Comparison of ENCODE assay signal across 28 cellular contexts in the genomic region with DNA sequence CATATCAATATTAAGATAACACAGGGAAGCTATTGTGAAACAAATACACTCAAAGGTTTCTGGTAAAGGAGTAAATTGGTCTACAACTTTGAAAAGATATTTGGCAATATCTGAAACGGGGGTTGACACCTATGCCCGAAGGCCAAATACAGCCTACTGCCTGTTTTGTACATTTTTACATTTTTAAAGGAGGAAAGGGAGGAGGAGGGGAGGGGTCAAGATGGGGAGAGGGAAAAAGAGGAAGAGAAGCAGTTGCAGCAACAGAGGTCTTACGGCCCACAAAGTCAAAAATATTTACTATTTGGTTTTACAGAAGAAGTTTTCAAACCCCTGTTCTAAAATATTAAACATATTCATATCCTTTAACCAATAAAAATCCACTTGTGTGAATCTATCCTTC.
DNase-seq lines count a peak whose midpoint lies in the region; ATAC-seq and TF ChIP-seq lines count a peak whose summit lies in the region.
"Had no signal": no experiment of that assay in that cellular context is flagged by ENCODE, and none has a peak within 500 bp of the region (broad histone marks: within the 10 kb centered on the region; RNA-seq: fewer than 3 reads in every experiment).

No MANE protein-coding gene starts in this region.

- no peak overlapping the region for H3K4me3 ChIP-seq in IMR-90 (ENCODE audit: insufficient read depth, low read depth, low read length)
- H3K4me3 ChIP-seq: GM12878 had no signal

- CTCF ChIA-PET in IMR-90 (lab: Yijun Ruan, JAX), result no interaction called here

- POLR2A ChIA-PET in IMR-90 (lab: Charles Lee; ENCODE audit: unreplicated experiment), result no interaction called here

- no peaks in the 10 kb centered on the region for H3K27me3 ChIP-seq in IMR-90 (ENCODE audit: control insufficient read depth, insufficient read depth, low read length)

- H3K9me3 ChIP-seq in IMR-90 (ENCODE audit: control insufficient read depth, insufficient read depth, low read length), result no peaks in the 10 kb centered on the region
- H3K9me3 ChIP-seq: Caco-2 had no signal

- peak overlapping the region; percentile 35; the same call in 1 of the 2 replicates for H3K18ac ChIP-seq in IMR-90 (ENCODE audit: low read depth, low read length)

- intact Hi-C loops in IMR-90 (cut with micrococcal nuclease), result no loop called here
- intact Hi-C loops in cardiac septum (cut with DNase I), result no loop called here

- WGBS in IMR-90 (ENCODE audit: extremely low coverage in 2 of 2, insufficient read length in 1 of 2), 2 experiments, result no CpG with 5 or more reads among the region's 3 CpGs

- H4K20me1 ChIP-seq in IMR-90 (ENCODE audit: insufficient read depth, low read length), result no peaks in the 10 kb centered on the region

- no peak for TF ChIP-seq POLR2A in IMR-90 (IDR thresholded peaks at IDR 0.05; ENCODE audit: low read depth, low read length)

- no peak overlapping the region for H2AK9ac ChIP-seq in IMR-90 (replicated peaks; ENCODE audit: low read depth, low read length, poor library complexity)

- in situ Hi-C loops in IMR-90 (cut with MboI; ENCODE audit: low sequenced_read_pairs), result no loop called here

- no peak for TF ChIP-seq CTCF in IMR-90 (conservative IDR thresholded peaks at IDR 0.05; ENCODE audit: low read depth, low read length)

- peaks cover 14 to 50% of the 10 kb centered on the region in 2 experiments; a peak in 3 of 4 replicates for H3K79me1 ChIP-seq in IMR-90 (ENCODE audit: low read depth in 1 of 2, low read length in 2 of 2)

- H2BK120ac ChIP-seq in IMR-90 (ENCODE audit: low read depth, low read length), result peak overlapping the region; percentile 91

- DNase-seq in AML-193 (lab: John Stamatoyannopoulos, UW), result peak; percentile 83
- no peak for DNase-seq in IMR-90
- DNase-seq in NOMO-1 treated with DMSO at 0.1 percent for 48 hours (lab: John Stamatoyannopoulos, UW; ENCODE audit: unreplicated experiment), result peak; percentile 53
- peak; percentile 78 for DNase-seq in SKM-1 treated with dmso at 0.1 percent for 144 hours (lab: John Stamatoyannopoulos, UW; ENCODE audit: unreplicated experiment)
- DNase-seq in mucosa of gallbladder (ENCODE audit: low spot score), result no peak
- no peak for DNase-seq in cardiac septum (ENCODE audit: low spot score)
- no peak for DNase-seq in activated T-cell treated with anti-CD3 and anti-CD28 coated beads, Interleukin-2, amount 50 U/mL, for 48 hours
- DNase-seq: Caco-2; CD8-positive, alpha-beta T cell; DMS79; EL; GDM1; HCEC 1CT; Kasumi-1; NCI-H1092; NCI-H1417 treated with DMSO at 0.1 percent for 48 hours; NCI-H187; NCI-H2081 treated with DMSO at 0.1 percent for 48 hours; NCI-H2171; NCI-H226; NCI-H510A; NCI-H69; Right ventricle myocardium superior; RPMI8226; T-cell had no signal

- no peak for ATAC-seq in IMR-90 (ENCODE audit: low read depth)
- no peak for ATAC-seq in HG03432 (IDR thresholded peaks at IDR 0.05; ENCODE audit: unreplicated experiment)
- ATAC-seq: CD8-positive, alpha-beta T cell; GM12878; T-cell had no signal

- H3K14ac ChIP-seq in IMR-90 (replicated peaks; ENCODE audit: low read depth, low read length), result peak overlapping the region; percentile 68; the same call in 1 of the 2 replicates

- no peak overlapping the region for H3K56ac ChIP-seq in IMR-90 (ENCODE audit: extremely low read depth, insufficient read depth, low read length)

- peaks cover 15% of the 10 kb centered on the region for H3K9me1 ChIP-seq in IMR-90 (ENCODE audit: insufficient read depth, low read length)

- no TSS peak for BruUV-seq in IMR-90 (replicated peaks; lab: Mats Ljungman, UMichigan)

- no peak overlapping the region for H3K4me2 ChIP-seq in IMR-90 (ENCODE audit: low read depth, low read length)

- H4K8ac ChIP-seq in IMR-90 (ENCODE audit: low read depth in 2 of 2, low read length in 2 of 2), result peak overlapping the region; percentile 66 to 88; a peak in 3 of 4 replicates

- dilution Hi-C loops in IMR-90 (cut with HindIII; ENCODE audit: low sequenced_read_pairs, unreplicated experiment), result no loop called here

- no peak overlapping the region for H3K9ac ChIP-seq in IMR-90 (ENCODE audit: low read depth, low read length)

- no peak overlapping the region for H2AFZ ChIP-seq in IMR-90 (replicated peaks; ENCODE audit: low read length, poor library complexity)

- H3K36me3 ChIP-seq in IMR-90 (ENCODE audit: control insufficient read depth, insufficient read depth, low read length), result no peaks in the 10 kb centered on the region

- H3K4me1 ChIP-seq in IMR-90 (ENCODE audit: control insufficient read depth, insufficient read depth, low read length), result peaks cover 20% of the 10 kb centered on the region
- H3K4me1 ChIP-seq: Caco-2 had no signal

- peak overlapping the region; percentile 79; the same call in 1 of the 2 replicates for H4K5ac ChIP-seq in IMR-90 (ENCODE audit: low read depth, low read length)

- H3K4ac ChIP-seq in IMR-90 (ENCODE audit: low read depth, low read length), result peak overlapping the region; percentile 82

- H4K91ac ChIP-seq in IMR-90 (ENCODE audit: insufficient read depth, low read depth, low read length), result peak overlapping the region; percentile 45; the same call in 1 of the 2 replicates

- peak overlapping the region; percentile 81; the same call in 1 of the 2 replicates for H2BK20ac ChIP-seq in IMR-90 (ENCODE audit: low read depth, low read length)

- H2BK5ac ChIP-seq in IMR-90 (ENCODE audit: low read depth, low read length, poor library complexity, severe bottlenecking), result peak overlapping the region; percentile 82

- peak overlapping the region; percentile 36 for H2AK5ac ChIP-seq in IMR-90 (ENCODE audit: low read depth, low read length)

- H3K27ac ChIP-seq in IMR-90 (ENCODE audit: insufficient read depth, low read length), result no peak overlapping the region
- H3K27ac ChIP-seq: C4-2B had no signal

- TF ChIP-seq RAD21 in IMR-90 (IDR thresholded peaks at IDR 0.05; ENCODE audit: low read length), result no peak

- H2BK15ac ChIP-seq in IMR-90 (ENCODE audit: low read depth, low read length), result peak overlapping the region; percentile 59; the same call in 1 of the 3 replicates

- H3K23ac ChIP-seq in IMR-90 (ENCODE audit: low read depth, low read length), result peak overlapping the region; percentile 20; the same call in 1 of the 2 replicates

TF ChIP-seq in IMR-90, 13 proteins besides CTCF, POLR2A, EP300 and RAD21:
- TF ChIP-seq RCOR1 (IDR thresholded peaks at IDR 0.05; ENCODE audit: insufficient replicate concordance, low read length) (no peak), FOS (IDR thresholded peaks at IDR 0.05; ENCODE audit: low read depth, low read length) (no peak), MAZ (IDR thresholded peaks at IDR 0.05; ENCODE audit: borderline replicate concordance, low read depth, low read length) (no peak), RFX5 (IDR thresholded peaks at IDR 0.05; ENCODE audit: low read depth, low read length) (no peak), SMC3 (IDR thresholded peaks at IDR 0.05; ENCODE audit: low read depth, low read length) (no peak)

Comparison
In these comparisons a context has a peak if more than half of its experiments do, and no peak if none do; other contexts are left out.
1. DNase-seq: peak in AML-193 (2 of 2), NOMO-1 treated with DMSO at 0.1 percent for 48 hours (single experiment) and SKM-1 treated with dmso at 0.1 percent for 144 hours (single experiment); none in IMR-90 (single experiment), mucosa of gallbladder (single experiment), cardiac septum (single experiment) and activated T-cell treated with anti-CD3 and anti-CD28 coated beads, Interleukin-2, amount 50 U/mL, for 48 hours (0 of 2).